1 cellular context compared by ENCODE assay signal in the genomic region with DNA sequence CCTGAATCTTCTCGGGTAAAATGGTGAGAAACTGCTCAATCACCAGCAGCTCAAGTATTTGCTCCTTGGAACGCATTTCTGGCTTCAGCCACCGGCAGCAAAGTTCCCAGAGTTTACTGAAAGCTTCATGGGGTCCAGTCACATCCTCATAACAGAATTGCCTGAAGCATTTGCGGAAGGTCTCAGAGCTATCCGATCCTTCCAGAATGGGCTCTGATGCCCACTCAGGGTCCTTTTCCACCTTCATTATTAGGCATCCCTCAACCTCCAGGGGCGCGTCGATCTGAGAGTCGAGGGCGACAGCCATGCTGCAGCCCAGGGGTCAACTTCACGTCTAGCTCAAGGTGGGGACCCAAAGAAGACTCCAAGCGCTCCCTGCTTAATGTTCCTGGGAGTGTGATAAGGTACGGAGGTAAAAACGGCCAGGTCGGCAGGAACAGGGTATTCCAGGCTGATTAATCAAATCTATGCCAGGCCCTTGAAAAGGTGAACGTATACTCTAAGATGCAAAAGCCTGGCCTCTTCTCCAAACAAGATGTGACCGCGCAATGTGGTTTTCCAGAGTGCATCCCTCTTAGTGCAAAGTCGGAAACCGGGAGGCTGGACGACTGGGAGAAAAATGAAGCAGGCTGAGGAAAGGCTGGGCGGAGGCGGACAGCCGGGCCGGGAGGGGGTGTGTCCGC.
TF ChIP-seq lines count a peak whose summit lies in the region.

No MANE protein-coding gene starts in this region.

TF ChIP-seq in HEK293, 187 proteins besides CTCF, POLR2A, EP300 and RAD21 (continued from another document):
- TF ChIP-seq, protein P1, sequence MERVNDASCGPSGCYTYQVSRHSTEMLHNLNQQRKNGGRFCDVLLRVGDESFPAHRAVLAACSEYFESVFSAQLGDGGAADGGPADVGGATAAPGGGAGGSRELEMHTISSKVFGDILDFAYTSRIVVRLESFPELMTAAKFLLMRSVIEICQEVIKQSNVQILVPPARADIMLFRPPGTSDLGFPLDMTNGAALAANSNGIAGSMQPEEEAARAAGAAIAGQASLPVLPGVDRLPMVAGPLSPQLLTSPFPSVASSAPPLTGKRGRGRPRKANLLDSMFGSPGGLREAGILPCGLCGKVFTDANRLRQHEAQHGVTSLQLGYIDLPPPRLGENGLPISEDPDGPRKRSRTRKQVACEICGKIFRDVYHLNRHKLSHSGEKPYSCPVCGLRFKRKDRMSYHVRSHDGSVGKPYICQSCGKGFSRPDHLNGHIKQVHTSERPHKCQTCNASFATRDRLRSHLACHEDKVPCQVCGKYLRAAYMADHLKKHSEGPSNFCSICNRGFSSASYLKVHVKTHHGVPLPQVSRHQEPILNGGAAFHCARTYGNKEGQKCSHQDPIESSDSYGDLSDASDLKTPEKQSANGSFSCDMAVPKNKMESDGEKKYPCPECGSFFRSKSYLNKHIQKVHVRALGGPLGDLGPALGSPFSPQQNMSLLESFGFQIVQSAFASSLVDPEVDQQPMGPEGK (tag by site-specific recombination; IDR thresholded peaks at IDR 0.05) = peak; percentile 4
- TF ChIP-seq HOXA7 (CRISPR knock-in tag; IDR thresholded peaks at IDR 0.05; ENCODE audit: borderline replicate concordance) (no peak), OSR2 (tag by site-specific recombination; IDR thresholded peaks at IDR 0.05) (no peak), TCF7L2 (IDR thresholded peaks at IDR 0.05; ENCODE audit: borderline replicate concordance, low read depth, low read length) (no peak), ZNF140 (tag by site-specific recombination; IDR thresholded peaks at IDR 0.05) (no peak), BCL11B (tag by site-specific recombination; IDR thresholded peaks at IDR 0.05; ENCODE audit: low read depth) (no peak), SETDB1 (IDR thresholded peaks at IDR 0.05; ENCODE audit: insufficient read length, low read length) (no peak), SALL2 (tag by site-specific recombination; IDR thresholded peaks at IDR 0.05; ENCODE audit: borderline replicate concordance) (no peak), ZFP3 (tag by site-specific recombination; IDR thresholded peaks at IDR 0.05; ENCODE audit: low read depth) (no peak), ZNF37A (tag by site-specific recombination; IDR thresholded peaks at IDR 0.05) (no peak), ZNF366 (tag by site-specific recombination; conservative IDR thresholded peaks at IDR 0.05) (no peak), ZFHX2 (tag by site-specific recombination; conservative IDR thresholded peaks at IDR 0.05) (peak; percentile 31), ZNF843 (tag by site-specific recombination; IDR thresholded peaks at IDR 0.05) (no peak), ZNF324 (tag by site-specific recombination; IDR thresholded peaks at IDR 0.05) (no peak), ZNF560 (tag by site-specific recombination; IDR thresholded peaks at IDR 0.05; ENCODE audit: borderline replicate concordance) (no peak), ZNF426 (tag by site-specific recombination; IDR thresholded peaks at IDR 0.05) (no peak), ZNF292 (tag by site-specific recombination; IDR thresholded peaks at IDR 0.05; ENCODE audit: borderline replicate concordance, low read depth) (no peak), KLF16 (tag by site-specific recombination; IDR thresholded peaks at IDR 0.05) (peak; percentile 53; the same call in 1 of the 2 replicates), ZNF610 (tag by site-specific recombination; IDR thresholded peaks at IDR 0.05; ENCODE audit: borderline replicate concordance) (no peak), ZNF785 (tag by site-specific recombination; IDR thresholded peaks at IDR 0.05) (no peak), ZNF830 (tag by site-specific recombination; IDR thresholded peaks at IDR 0.05; ENCODE audit: low read depth) (no peak), ZNF701 (tag by site-specific recombination; IDR thresholded peaks at IDR 0.05) (no peak), ZNF514 (tag by site-specific recombination; IDR thresholded peaks at IDR 0.05) (no peak), ZNF596 (tag by site-specific recombination; IDR thresholded peaks at IDR 0.05) (no peak), ZNF658 (tag by site-specific recombination; IDR thresholded peaks at IDR 0.05) (no peak), ZSCAN30 (tag by site-specific recombination; IDR thresholded peaks at IDR 0.05) (no peak), ZNF132 (tag by site-specific recombination; IDR thresholded peaks at IDR 0.05; ENCODE audit: borderline replicate concordance) (no peak), ZNF394 (tag by site-specific recombination; IDR thresholded peaks at IDR 0.05; ENCODE audit: borderline replicate concordance) (peak; percentile 40; the same call in 1 of the 2 replicates), MYNN (tag by site-specific recombination; IDR thresholded peaks at IDR 0.05; ENCODE audit: borderline replicate concordance) (no peak), ZNF473 (tag by site-specific recombination; IDR thresholded peaks at IDR 0.05) (no peak)
- TF ChIP-seq, protein P2, sequence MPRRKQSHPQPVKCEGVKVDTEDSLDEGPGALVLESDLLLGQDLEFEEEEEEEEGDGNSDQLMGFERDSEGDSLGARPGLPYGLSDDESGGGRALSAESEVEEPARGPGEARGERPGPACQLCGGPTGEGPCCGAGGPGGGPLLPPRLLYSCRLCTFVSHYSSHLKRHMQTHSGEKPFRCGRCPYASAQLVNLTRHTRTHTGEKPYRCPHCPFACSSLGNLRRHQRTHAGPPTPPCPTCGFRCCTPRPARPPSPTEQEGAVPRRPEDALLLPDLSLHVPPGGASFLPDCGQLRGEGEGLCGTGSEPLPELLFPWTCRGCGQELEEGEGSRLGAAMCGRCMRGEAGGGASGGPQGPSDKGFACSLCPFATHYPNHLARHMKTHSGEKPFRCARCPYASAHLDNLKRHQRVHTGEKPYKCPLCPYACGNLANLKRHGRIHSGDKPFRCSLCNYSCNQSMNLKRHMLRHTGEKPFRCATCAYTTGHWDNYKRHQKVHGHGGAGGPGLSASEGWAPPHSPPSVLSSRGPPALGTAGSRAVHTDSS (tag by site-specific recombination; IDR thresholded peaks at IDR 0.05) = no peak
- TF ChIP-seq, protein P3, sequence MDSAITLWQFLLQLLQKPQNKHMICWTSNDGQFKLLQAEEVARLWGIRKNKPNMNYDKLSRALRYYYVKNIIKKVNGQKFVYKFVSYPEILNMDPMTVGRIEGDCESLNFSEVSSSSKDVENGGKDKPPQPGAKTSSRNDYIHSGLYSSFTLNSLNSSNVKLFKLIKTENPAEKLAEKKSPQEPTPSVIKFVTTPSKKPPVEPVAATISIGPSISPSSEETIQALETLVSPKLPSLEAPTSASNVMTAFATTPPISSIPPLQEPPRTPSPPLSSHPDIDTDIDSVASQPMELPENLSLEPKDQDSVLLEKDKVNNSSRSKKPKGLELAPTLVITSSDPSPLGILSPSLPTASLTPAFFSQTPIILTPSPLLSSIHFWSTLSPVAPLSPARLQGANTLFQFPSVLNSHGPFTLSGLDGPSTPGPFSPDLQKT (IDR thresholded peaks at IDR 0.05; ENCODE audit: borderline replicate concordance, low read depth, low read length) = no peak
- TF ChIP-seq, protein P4, sequence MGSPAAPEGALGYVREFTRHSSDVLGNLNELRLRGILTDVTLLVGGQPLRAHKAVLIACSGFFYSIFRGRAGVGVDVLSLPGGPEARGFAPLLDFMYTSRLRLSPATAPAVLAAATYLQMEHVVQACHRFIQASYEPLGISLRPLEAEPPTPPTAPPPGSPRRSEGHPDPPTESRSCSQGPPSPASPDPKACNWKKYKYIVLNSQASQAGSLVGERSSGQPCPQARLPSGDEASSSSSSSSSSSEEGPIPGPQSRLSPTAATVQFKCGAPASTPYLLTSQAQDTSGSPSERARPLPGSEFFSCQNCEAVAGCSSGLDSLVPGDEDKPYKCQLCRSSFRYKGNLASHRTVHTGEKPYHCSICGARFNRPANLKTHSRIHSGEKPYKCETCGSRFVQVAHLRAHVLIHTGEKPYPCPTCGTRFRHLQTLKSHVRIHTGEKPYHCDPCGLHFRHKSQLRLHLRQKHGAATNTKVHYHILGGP (tag by site-specific recombination; IDR thresholded peaks at IDR 0.05) = no peak
- TF ChIP-seq, protein P5, sequence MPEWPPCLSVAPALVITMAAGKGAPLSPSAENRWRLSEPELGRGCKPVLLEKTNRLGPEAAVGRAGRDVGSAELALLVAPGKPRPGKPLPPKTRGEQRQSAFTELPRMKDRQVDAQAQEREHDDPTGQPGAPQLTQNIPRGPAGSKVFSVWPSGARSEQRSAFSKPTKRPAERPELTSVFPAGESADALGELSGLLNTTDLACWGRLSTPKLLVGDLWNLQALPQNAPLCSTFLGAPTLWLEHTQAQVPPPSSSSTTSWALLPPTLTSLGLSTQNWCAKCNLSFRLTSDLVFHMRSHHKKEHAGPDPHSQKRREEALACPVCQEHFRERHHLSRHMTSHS (tag by site-specific recombination; IDR thresholded peaks at IDR 0.05) = no peak
- TF ChIP-seq, protein P6, sequence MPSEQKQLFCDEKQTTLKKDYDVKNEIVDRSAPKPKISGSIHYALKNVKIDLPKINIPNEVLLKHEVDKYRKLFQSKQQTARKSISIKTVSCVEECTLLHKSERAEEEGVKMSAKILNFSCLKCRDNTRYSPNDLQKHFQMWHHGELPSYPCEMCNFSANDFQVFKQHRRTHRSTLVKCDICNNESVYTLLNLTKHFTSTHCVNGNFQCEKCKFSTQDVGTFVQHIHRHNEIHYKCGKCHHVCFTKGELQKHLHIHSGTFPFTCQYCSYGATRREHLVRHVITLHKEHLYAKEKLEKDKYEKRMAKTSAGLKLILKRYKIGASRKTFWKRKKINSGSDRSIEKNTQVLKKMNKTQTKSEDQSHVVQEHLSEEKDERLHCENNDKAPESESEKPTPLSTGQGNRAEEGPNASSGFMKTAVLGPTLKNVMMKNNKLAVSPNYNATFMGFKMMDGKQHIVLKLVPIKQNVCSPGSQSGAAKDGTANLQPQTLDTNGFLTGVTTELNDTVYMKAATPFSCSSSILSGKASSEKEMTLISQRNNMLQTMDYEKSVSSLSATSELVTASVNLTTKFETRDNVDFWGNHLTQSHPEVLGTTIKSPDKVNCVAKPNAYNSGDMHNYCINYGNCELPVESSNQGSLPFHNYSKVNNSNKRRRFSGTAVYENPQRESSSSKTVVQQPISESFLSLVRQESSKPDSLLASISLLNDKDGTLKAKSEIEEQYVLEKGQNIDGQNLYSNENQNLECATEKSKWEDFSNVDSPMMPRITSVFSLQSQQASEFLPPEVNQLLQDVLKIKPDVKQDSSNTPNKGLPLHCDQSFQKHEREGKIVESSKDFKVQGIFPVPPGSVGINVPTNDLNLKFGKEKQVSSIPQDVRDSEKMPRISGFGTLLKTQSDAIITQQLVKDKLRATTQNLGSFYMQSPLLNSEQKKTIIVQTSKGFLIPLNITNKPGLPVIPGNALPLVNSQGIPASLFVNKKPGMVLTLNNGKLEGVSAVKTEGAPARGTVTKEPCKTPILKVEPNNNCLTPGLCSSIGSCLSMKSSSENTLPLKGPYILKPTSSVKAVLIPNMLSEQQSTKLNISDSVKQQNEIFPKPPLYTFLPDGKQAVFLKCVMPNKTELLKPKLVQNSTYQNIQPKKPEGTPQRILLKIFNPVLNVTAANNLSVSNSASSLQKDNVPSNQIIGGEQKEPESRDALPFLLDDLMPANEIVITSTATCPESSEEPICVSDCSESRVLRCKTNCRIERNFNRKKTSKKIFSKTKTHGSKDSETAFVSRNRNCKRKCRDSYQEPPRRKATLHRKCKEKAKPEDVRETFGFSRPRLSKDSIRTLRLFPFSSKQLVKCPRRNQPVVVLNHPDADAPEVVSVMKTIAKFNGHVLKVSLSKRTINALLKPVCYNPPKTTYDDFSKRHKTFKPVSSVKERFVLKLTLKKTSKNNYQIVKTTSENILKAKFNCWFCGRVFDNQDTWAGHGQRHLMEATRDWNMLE (tag by site-specific recombination; conservative IDR thresholded peaks at IDR 0.05; ENCODE audit: low read depth) = no peak
- TF ChIP-seq, protein P7, sequence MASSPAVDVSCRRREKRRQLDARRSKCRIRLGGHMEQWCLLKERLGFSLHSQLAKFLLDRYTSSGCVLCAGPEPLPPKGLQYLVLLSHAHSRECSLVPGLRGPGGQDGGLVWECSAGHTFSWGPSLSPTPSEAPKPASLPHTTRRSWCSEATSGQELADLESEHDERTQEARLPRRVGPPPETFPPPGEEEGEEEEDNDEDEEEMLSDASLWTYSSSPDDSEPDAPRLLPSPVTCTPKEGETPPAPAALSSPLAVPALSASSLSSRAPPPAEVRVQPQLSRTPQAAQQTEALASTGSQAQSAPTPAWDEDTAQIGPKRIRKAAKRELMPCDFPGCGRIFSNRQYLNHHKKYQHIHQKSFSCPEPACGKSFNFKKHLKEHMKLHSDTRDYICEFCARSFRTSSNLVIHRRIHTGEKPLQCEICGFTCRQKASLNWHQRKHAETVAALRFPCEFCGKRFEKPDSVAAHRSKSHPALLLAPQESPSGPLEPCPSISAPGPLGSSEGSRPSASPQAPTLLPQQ (tag by site-specific recombination; IDR thresholded peaks at IDR 0.05) = no peak
